ENCODE assay signal across 16 cellular contexts in genomic region chr12:91677556-91677955, GRCh38.
A peak's percentile ranks its signal among the peaks of the same experiment; 100 is the strongest.
DNase-seq lines count a peak whose midpoint lies in the region; ATAC-seq, FAIRE-seq and TF ChIP-seq lines count a peak whose summit lies in the region.
"Had no signal": no experiment of that assay in that cellular context is flagged by ENCODE, and none has a peak within 500 bp of the region (broad histone marks: within the 10 kb centered on the region; RNA-seq: fewer than 3 reads in every experiment).

No MANE protein-coding gene starts in this region.

- no peak for TF ChIP-seq POLR2A in K562 (conservative IDR thresholded peaks at IDR 0.05)

- H3K4me3 ChIP-seq in K562 (no peak overlapping the region), neuronal stem cell (ENCODE audit: low read length in 2 of 2) (no peak overlapping the region)
- H3K4me3 ChIP-seq: HAP-1 had no signal

- no peak overlapping the region for H4K91ac ChIP-seq in neuronal stem cell (ENCODE audit: low read depth, low read length, poor library complexity)

- CTCF ChIA-PET in K562 (lab: Yijun Ruan, JAX; ENCODE audit: low intra/inter-chr PET ratio): no interaction called here
- CTCF ChIA-PET in HEK293T (lab: Yijun Ruan, JAX): no interaction called here

- DNase-seq in activated CD4-positive, alpha-beta T cell treated with anti-CD3 and anti-CD28 coated beads, Interleukin-2, amount 10 ng/mL, durations not matched to agents 24 days and 14 days: peak; percentile 13
- DNase-seq in activated CD4-positive, alpha-beta T cell treated with anti-CD3 and anti-CD28 coated beads for 48 hours: no peak
- DNase-seq in K562 (ENCODE audit: extremely low read depth in 1 of 4, low spot score in 3 of 4) (no peak), neuronal stem cell (ENCODE audit: low spot score) (no peak), NCI-H82 treated with DMSO at 0.1 percent for 48 hours (lab: John Stamatoyannopoulos, UW; ENCODE audit: unreplicated experiment) (no peak), HEK293T (ENCODE audit: extremely low spot score) (no peak)
- DNase-seq: Calu3; CD4-positive, alpha-beta memory T cell; COR-L47; DMS53; DMS79 treated with DMSO at 0.1 percent for 48 hours; GOT3 had no signal

- peak overlapping the region; percentile 1; the same call in 1 of the 2 replicates for H2AFZ ChIP-seq in K562 (ENCODE audit: low read depth, low read length)
- H2AFZ ChIP-seq in neuronal stem cell (ENCODE audit: low read length): peak overlapping the region; percentile 46

- H3K9me3 ChIP-seq in K562 (replicated peaks; ENCODE audit: control insufficient read depth, insufficient read depth, low read depth, low read length): no peaks in the 10 kb centered on the region
- no peaks in the 10 kb centered on the region for H3K9me3 ChIP-seq in neuronal stem cell (replicated peaks in 1 of 2; ENCODE audit: control insufficient read depth in 2 of 2, insufficient read depth in 1 of 2, low read depth in 1 of 2, low read length in 2 of 2)
- H3K9me3 ChIP-seq: HAP-1 had no signal

- no peak overlapping the region for H3K18ac ChIP-seq in neuronal stem cell (ENCODE audit: low read length)

- POLR2A ChIA-PET in K562 (lab: Yijun Ruan, JAX) (no interaction called here), HEK293T (lab: Yijun Ruan, JAX) (no interaction called here)

- no peak for TF ChIP-seq RAD21 in K562 (CRISPR knock-in tag; conservative IDR thresholded peaks at IDR 0.05 in 1 of 2, IDR thresholded peaks at IDR 0.05 in 1 of 2)

- no TSS peak for BruUV-seq in K562 (replicated peaks; lab: Mats Ljungman, UMichigan)

- H2BK15ac ChIP-seq in neuronal stem cell (ENCODE audit: low read length): no peak overlapping the region

- TF ChIP-seq CTCF in K562 (IDR thresholded peaks at IDR 0.05 in 2 of 3, conservative IDR thresholded peaks at IDR 0.05 in 1 of 3; ENCODE audit: insufficient read depth in 2 of 3, low read depth in 1 of 3, low read length in 3 of 3): no peak

- no peaks in the 10 kb centered on the region for H3K36me3 Mint-ChIP-seq in activated CD4-positive, alpha-beta T cell treated with anti-CD3 and anti-CD28 coated beads, Interleukin-2, amount 10 ng/mL, durations not matched to agents 24 days and 14 days (ENCODE audit: low read depth)
- H3K36me3 Mint-ChIP-seq: CD4-positive, alpha-beta memory T cell had no signal

- no peak overlapping the region for H3K9ac ChIP-seq in K562 (ENCODE audit: insufficient read depth in 1 of 2, low read depth in 2 of 2, low read length in 2 of 2)
- no peak overlapping the region for H3K9ac ChIP-seq in neuronal stem cell (ENCODE audit: low read depth, low read length, poor library complexity)

- no peak overlapping the region for H3K23ac ChIP-seq in neuronal stem cell (ENCODE audit: low read depth, low read length, poor library complexity)

- peaks cover 2% of the 10 kb centered on the region for H3K4me1 Mint-ChIP-seq in activated CD4-positive, alpha-beta T cell treated with anti-CD3 and anti-CD28 coated beads, Interleukin-2, amount 10 ng/mL, durations not matched to agents 24 days and 14 days

- H3K4me1 ChIP-seq in K562 (replicated peaks in 1 of 2; ENCODE audit: control insufficient read depth in 2 of 2, insufficient read depth in 2 of 2, low read length in 2 of 2) (peaks cover 0 to 5% of the 10 kb centered on the region in 2 experiments; a peak in 2 of 5 replicates), neuronal stem cell (ENCODE audit: control insufficient read depth in 2 of 2, insufficient read depth in 1 of 2, low read depth in 1 of 2, low read length in 2 of 2) (no peaks in the 10 kb centered on the region)
- H3K4me1 ChIP-seq: HAP-1 had no signal

- H3K36me3 ChIP-seq in K562 (ENCODE audit: control insufficient read depth, insufficient read depth, low read length) (peaks cover 6% of the 10 kb centered on the region; the same call in 2 of the 3 replicates), neuronal stem cell (replicated peaks in 1 of 2; ENCODE audit: control insufficient read depth in 2 of 2, insufficient read depth in 2 of 2, low read length in 2 of 2) (no peaks in the 10 kb centered on the region)
- H3K36me3 ChIP-seq: HAP-1 had no signal

- H3K27ac ChIP-seq in K562 (ENCODE audit: extremely low read depth, low read depth, low read length) (no peak overlapping the region), neuronal stem cell (replicated peaks; ENCODE audit: low read length) (no peak overlapping the region)

- no peak overlapping the region for H2BK5ac ChIP-seq in neuronal stem cell (ENCODE audit: low read length)

- H2AK5ac ChIP-seq in neuronal stem cell (ENCODE audit: low read depth, low read length): no peak overlapping the region

- H3K27ac Mint-ChIP-seq in activated CD4-positive, alpha-beta T cell treated with anti-CD3 and anti-CD28 coated beads, Interleukin-2, amount 10 ng/mL, durations not matched to agents 24 days and 14 days: no peak overlapping the region
- H3K27ac Mint-ChIP-seq: CD4-positive, alpha-beta memory T cell had no signal

- intact Hi-C loops in activated CD4-positive, alpha-beta T cell treated with anti-CD3 and anti-CD28 coated beads, Interleukin-2, amount 10 ng/mL, durations not matched to agents 24 days and 14 days (cut with micrococcal nuclease): no loop called here
- intact Hi-C loops in K562 (cut with micrococcal nuclease): no loop called here

- peaks cover 7% of the 10 kb centered on the region for H3K9me3 Mint-ChIP-seq in activated CD4-positive, alpha-beta T cell treated with anti-CD3 and anti-CD28 coated beads, Interleukin-2, amount 10 ng/mL, durations not matched to agents 24 days and 14 days

- H3K4ac ChIP-seq in neuronal stem cell (ENCODE audit: low read length): no peak overlapping the region

- H3K9me1 ChIP-seq in K562 (ENCODE audit: control insufficient read depth, insufficient read depth, low read length): no peaks in the 10 kb centered on the region

- no peak overlapping the region for H3K4me2 ChIP-seq in K562 (ENCODE audit: insufficient read depth, low read length)
- H3K4me2 ChIP-seq in neuronal stem cell (ENCODE audit: insufficient read depth, low read length, poor library complexity, severe bottlenecking): no peak overlapping the region

- H4K8ac ChIP-seq in neuronal stem cell (ENCODE audit: low read depth, low read length): no peak overlapping the region

- no peaks in the 10 kb centered on the region for H3K27me3 Mint-ChIP-seq in activated CD4-positive, alpha-beta T cell treated with anti-CD3 and anti-CD28 coated beads, Interleukin-2, amount 10 ng/mL, durations not matched to agents 24 days and 14 days
- H3K27me3 Mint-ChIP-seq: CD4-positive, alpha-beta memory T cell had no signal

- H3K27me3 ChIP-seq in K562 (ENCODE audit: control insufficient read depth in 2 of 2, insufficient read depth in 2 of 2, low read length in 2 of 2) (no peaks in the 10 kb centered on the region), neuronal stem cell (ENCODE audit: control insufficient read depth in 3 of 3, insufficient read depth in 3 of 3, low read depth in 1 of 3, low read length in 3 of 3) (no peaks in the 10 kb centered on the region)

- no peak for TF ChIP-seq EP300 in K562 (IDR thresholded peaks at IDR 0.05; ENCODE audit: low read length)

- H3K79me2 ChIP-seq in K562 (ENCODE audit: control insufficient read depth, insufficient read depth, low read length): peaks cover 26% of the 10 kb centered on the region

- WGBS in K562 (ENCODE audit: insufficient coverage, low coverage, missing lambda C conversion rate): 33% methylated on average over 1 of the region's 1 CpG
- no CpG with 5 or more reads among the region's 1 CpG for WGBS in neuronal stem cell (ENCODE audit: extremely low coverage in 2 of 2, insufficient read length in 2 of 2, insufficient replicate concordance in 1 of 2), 2 donors

- no peak overlapping the region for H2BK120ac ChIP-seq in neuronal stem cell (ENCODE audit: low read depth, low read length)

- FAIRE-seq in K562 (lab: Jason Lieb, UNC): no peak
- FAIRE-seq: G401.6, GM12892, H54 had no signal

- no peaks in the 10 kb centered on the region for H3K79me1 ChIP-seq in neuronal stem cell (ENCODE audit: low read depth, low read length)

- no peak overlapping the region for H3K14ac ChIP-seq in neuronal stem cell (ENCODE audit: low read length)

- no peak for ATAC-seq in K562

- no peaks in the 10 kb centered on the region; the same call in 1 of the 2 replicates for H4K20me1 ChIP-seq in K562 (replicated peaks; ENCODE audit: control insufficient read depth, insufficient read depth, low read length)

- H2BK12ac ChIP-seq in neuronal stem cell (ENCODE audit: low read length): no peak overlapping the region

- no peak overlapping the region for H3K4me3 Mint-ChIP-seq in activated CD4-positive, alpha-beta T cell treated with anti-CD3 and anti-CD28 coated beads, Interleukin-2, amount 10 ng/mL, durations not matched to agents 24 days and 14 days
- H3K4me3 Mint-ChIP-seq: CD4-positive, alpha-beta memory T cell had no signal

- in situ Hi-C loops in K562 (cut with MboI): no loop called here

TF ChIP-seq in K562, 482 proteins besides CTCF, POLR2A, EP300 and RAD21 (continues in another document):
- no peak for TF ChIP-seq MXD1 (CRISPR knock-in tag; IDR thresholded peaks at IDR 0.05; ENCODE audit: borderline replicate concordance, poor library complexity, severe bottlenecking)
- TF ChIP-seq DNMT1 (IDR thresholded peaks at IDR 0.05): no peak
- TF ChIP-seq BRF1 (IDR thresholded peaks at IDR 0.05; ENCODE audit: borderline replicate concordance, extremely low read depth, insufficient read length): no peak
- TF ChIP-seq BRCA1 (IDR thresholded peaks at IDR 0.05): no peak
- TF ChIP-seq BRCA1 (CRISPR knock-in tag; IDR thresholded peaks at IDR 0.05): no peak
- no peak for TF ChIP-seq RBM39 (optimal IDR thresholded peaks at IDR 0.05; ENCODE audit: low read depth, low read length)

TF ChIP-seq in HEK293T, 16 proteins besides CTCF, POLR2A, EP300 and RAD21:
- TF ChIP-seq SP1 (IDR thresholded peaks at IDR 0.05): no peak
- TF ChIP-seq TARDBP (IDR thresholded peaks at IDR 0.05): no peak
- no peak for TF ChIP-seq L3MBTL2 (conservative IDR thresholded peaks at IDR 0.05)
- TF ChIP-seq BHLHE40 (IDR thresholded peaks at IDR 0.05; ENCODE audit: borderline replicate concordance): no peak
- no peak for TF ChIP-seq ZNF384 (IDR thresholded peaks at IDR 0.05)
- no peak for TF ChIP-seq NFRKB (IDR thresholded peaks at IDR 0.05)
- TF ChIP-seq FOXA1 (IDR thresholded peaks at IDR 0.05): no peak
- no peak for TF ChIP-seq PKNOX1 (IDR thresholded peaks at IDR 0.05)
- no peak for TF ChIP-seq FOXM1 (IDR thresholded peaks at IDR 0.05; ENCODE audit: borderline replicate concordance)
- no peak for TF ChIP-seq CTBP1 (IDR thresholded peaks at IDR 0.05; ENCODE audit: borderline replicate concordance)
- no peak for TF ChIP-seq SUZ12 (IDR thresholded peaks at IDR 0.05)
TF ChIP-seq in HEK293T: peak in this region for 0.
